ENCODE assay signal across 14 cellular contexts in the genomic region with DNA sequence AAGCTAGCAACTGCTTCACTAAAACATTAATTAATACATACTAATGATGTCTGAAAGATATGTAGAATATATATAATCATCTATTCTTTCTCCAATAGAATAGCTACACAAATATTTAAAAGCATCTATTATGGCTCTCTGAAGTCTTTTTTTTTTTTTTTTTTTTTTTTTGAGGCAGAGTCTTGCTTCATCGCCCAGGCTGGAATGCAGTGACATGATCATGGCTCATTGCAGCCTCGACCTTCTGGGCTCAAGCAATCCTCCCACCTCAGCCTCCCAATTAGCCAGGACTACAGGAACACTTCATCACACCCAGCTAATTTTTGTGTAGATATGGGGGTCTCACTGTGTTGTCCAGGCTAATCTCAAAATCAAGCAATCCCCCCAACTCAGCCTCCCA.
"Had no signal": no experiment of that assay in that cellular context is flagged by ENCODE, and none has a peak within 500 bp of the region (broad histone marks: within the 10 kb centered on the region; RNA-seq: fewer than 3 reads in every experiment).

No MANE protein-coding gene starts in this region.

- H3K4me3 ChIP-seq: gastroesophageal sphincter, psoas muscle, spleen, tibial artery, upper lobe of right lung, vagina had no signal

- H3K4me1 ChIP-seq: gastroesophageal sphincter, psoas muscle, spleen, tibial artery, upper lobe of right lung, vagina had no signal

- H3K27me3 ChIP-seq: gastroesophageal sphincter, spleen, tibial artery, upper lobe of right lung, vagina had no signal

- DNase-seq: naive thymus-derived CD4-positive, alpha-beta T cell; nephron progenitor cell; psoas muscle; retina; spleen; stimulated activated CD4-positive, alpha-beta T cell treated with anti-CD3 and anti-CD28 coated beads, Interleukin-15, amount 100 ng/mL, for 24 hours; stimulated activated CD4-positive, alpha-beta T cell treated with anti-CD3 and anti-CD28 coated beads, Interleukin-1b, Interleukin-23, amount 100 ng/mL, for 48 hours; stimulated activated CD4-positive, alpha-beta T cell treated with anti-CD3 and anti-CD28 coated beads, Interleukin-4, amount 100 ng/mL, for 24 hours; tibial artery; upper lobe of right lung had no signal

- H3K9me3 ChIP-seq: gastroesophageal sphincter, psoas muscle, tibial artery, upper lobe of right lung, vagina had no signal

- ATAC-seq: gastroesophageal sphincter; naive thymus-derived CD4-positive, alpha-beta T cell; psoas muscle; sciatic nerve; stimulated activated memory B cell treated with anti-CD40 and anti-IgM and Interleukin-4, amounts not matched to agents 10 μg/mL and 1 μg/mL and 100 μg/mL, for 72 hours; upper lobe of right lung had no signal

- H3K36me3 ChIP-seq: gastroesophageal sphincter, spleen, tibial artery, upper lobe of right lung, vagina had no signal

- H3K27ac ChIP-seq: gastroesophageal sphincter, psoas muscle, spleen, tibial artery, upper lobe of right lung, vagina had no signal
